ENCODE assay signal across 8 cellular contexts in genomic region chrX:103607385-103608304, GRCh38. TPM values are rescaled to one million over a fixed set of nuclear protein-coding genes. Genes with fewer than 3 reads are reported as not detected.
DNase-seq lines count a peak whose midpoint lies in the region; ATAC-seq and TF ChIP-seq lines count a peak whose summit lies in the region.

Gene TCEAL3, plus strand, starts transcription at chrX:103607963. Its CDS starts 1,102 bp downstream, at chrX:103609065.

- H2AFZ ChIP-seq in KMS-11 (ENCODE audit: low read depth), result peak within 1 kb of the TSS; percentile 22; the same call in 1 of the 2 replicates

- CTCF ChIA-PET in activated B cell treated with CpG ODN at 0.5 μM for 24 hours (lab: Charles Lee), result no interaction called here

- H3K27me3 ChIP-seq in KMS-11 (ENCODE audit: insufficient read depth, low read depth) (no peaks in the 10 kb centered on the region), ectodermal cell (ENCODE audit: control insufficient read depth, insufficient read depth, low read length, poor library complexity, severe bottlenecking) (peaks cover 6% of the 10 kb centered on the region), lower lobe of right lung (ENCODE audit: low read depth) (no peaks in the 10 kb centered on the region)

- ATAC-seq in GM21526 (IDR thresholded peaks at IDR 0.05; ENCODE audit: low FRiP score, unreplicated experiment) (peak; percentile 68), activated B cell treated with CpG ODN at 0.5 μM for 24 hours (ENCODE audit: low read depth) (peak; percentile 83), lower lobe of right lung (peak; percentile 96)

- H3K27me3 Mint-ChIP-seq in activated B cell treated with CpG ODN at 0.5 μM for 24 hours, result no peaks in the 10 kb centered on the region
- peaks cover 4% of the 10 kb centered on the region for H3K27me3 Mint-ChIP-seq in stimulated activated naive CD8-positive, alpha-beta T cell treated with anti-CD3 and anti-CD28 coated beads, Interleukin-15, Interleukin-2, amounts not matched to agents 100 ng/mL and 50 ng/mL, for 24 hours

- H3K9me3 ChIP-seq in ectodermal cell (ENCODE audit: control insufficient read depth, low read length) (no peaks in the 10 kb centered on the region), lower lobe of right lung (no peaks in the 10 kb centered on the region)

- POLR2A ChIA-PET in activated B cell treated with CpG ODN at 0.5 μM for 24 hours (lab: Charles Lee), result interaction anchor here (1.1 kb wide), 1 partner anchor 79 kb away, joined by 8 read pairs; no protein-coding TSS in a partner anchor

- no peak within 1 kb of the TSS; the same call in 1 of the 2 replicates for H3K9ac ChIP-seq in KMS-11

- peak within 1 kb of the TSS; percentile 85 for H3K4me3 Mint-ChIP-seq in activated B cell treated with CpG ODN at 0.5 μM for 24 hours
- peak within 1 kb of the TSS; percentile 76 for H3K4me3 Mint-ChIP-seq in stimulated activated naive CD8-positive, alpha-beta T cell treated with anti-CD3 and anti-CD28 coated beads, Interleukin-15, Interleukin-2, amounts not matched to agents 100 ng/mL and 50 ng/mL, for 24 hours

- DNase-seq in EH (ENCODE audit: low read depth) (peak; percentile 71), activated B cell treated with CpG ODN at 0.5 μM for 24 hours (peak; percentile 51), lower lobe of right lung (peak; percentile 74), GF-D8 (lab: John Stamatoyannopoulos, UW) (no peak)

- H3K36me3 ChIP-seq in KMS-11 (ENCODE audit: insufficient read depth), result no peaks in the 10 kb centered on the region
- no peaks in the 10 kb centered on the region for H3K36me3 ChIP-seq in ectodermal cell (ENCODE audit: control insufficient read depth, insufficient read depth, low read length)
- no peaks in the 10 kb centered on the region for H3K36me3 ChIP-seq in lower lobe of right lung

- intact Hi-C loops in activated B cell treated with CpG ODN at 0.5 μM for 24 hours (cut with micrococcal nuclease) (loop anchor here (1.0 to 5.0 kb wide), 3 partner anchors 21 to 80 kb away; partner anchors contain the start of genes MORF4L2, TCEAL1 and TCEAL4), lower lobe of right lung (cut with DNase I) (no loop called here)

- H4K20me1 ChIP-seq in KMS-11 (ENCODE audit: insufficient read depth), result no peaks in the 10 kb centered on the region

- H3K79me2 ChIP-seq in KMS-11 (ENCODE audit: insufficient read depth, low read depth), result no peaks in the 10 kb centered on the region

- H3K27ac ChIP-seq in KMS-11 (no peak within 1 kb of the TSS), ectodermal cell (ENCODE audit: insufficient read depth, low read depth, low read length, poor library complexity, severe bottlenecking) (no peak within 1 kb of the TSS), lower lobe of right lung (peak within 1 kb of the TSS; percentile 80)

- TF ChIP-seq CTCF in KMS-11 (conservative IDR thresholded peaks at IDR 0.05; ENCODE audit: low read depth, low read length), result no peak
- no peak for TF ChIP-seq CTCF in activated B cell treated with CpG ODN at 0.5 μM for 24 hours (IDR thresholded peaks at IDR 0.05)
- TF ChIP-seq CTCF in lower lobe of right lung (IDR thresholded peaks at IDR 0.05), result no peak

- H3K27ac Mint-ChIP-seq in activated B cell treated with CpG ODN at 0.5 μM for 24 hours, result peak within 1 kb of the TSS; percentile 63
- no peak within 1 kb of the TSS for H3K27ac Mint-ChIP-seq in stimulated activated naive CD8-positive, alpha-beta T cell treated with anti-CD3 and anti-CD28 coated beads, Interleukin-15, Interleukin-2, amounts not matched to agents 100 ng/mL and 50 ng/mL, for 24 hours

- H3K9me3 Mint-ChIP-seq in activated B cell treated with CpG ODN at 0.5 μM for 24 hours, result no peaks in the 10 kb centered on the region
- H3K9me3 Mint-ChIP-seq in stimulated activated naive CD8-positive, alpha-beta T cell treated with anti-CD3 and anti-CD28 coated beads, Interleukin-15, Interleukin-2, amounts not matched to agents 100 ng/mL and 50 ng/mL, for 24 hours, result no peaks in the 10 kb centered on the region

- no peaks in the 10 kb centered on the region for H3K36me3 Mint-ChIP-seq in activated B cell treated with CpG ODN at 0.5 μM for 24 hours (ENCODE audit: low read depth)
- H3K36me3 Mint-ChIP-seq in stimulated activated naive CD8-positive, alpha-beta T cell treated with anti-CD3 and anti-CD28 coated beads, Interleukin-15, Interleukin-2, amounts not matched to agents 100 ng/mL and 50 ng/mL, for 24 hours (ENCODE audit: low read depth), result peaks cover 5% of the 10 kb centered on the region

- H3K4me2 ChIP-seq in KMS-11, result peak within 1 kb of the TSS; percentile 48; the same call in 1 of the 2 replicates

- peaks cover 7% of the 10 kb centered on the region for H3K4me1 Mint-ChIP-seq in activated B cell treated with CpG ODN at 0.5 μM for 24 hours
- H3K4me1 Mint-ChIP-seq in stimulated activated naive CD8-positive, alpha-beta T cell treated with anti-CD3 and anti-CD28 coated beads, Interleukin-15, Interleukin-2, amounts not matched to agents 100 ng/mL and 50 ng/mL, for 24 hours (ENCODE audit: low read depth), result peaks cover 8% of the 10 kb centered on the region

- no peak within 1 kb of the TSS for H3K4me3 ChIP-seq in KMS-11 (IDR thresholded peaks at IDR 0.05; ENCODE audit: insufficient read depth, low read depth, low read length)
- peak within 1 kb of the TSS; percentile 58 for H3K4me3 ChIP-seq in ectodermal cell (ENCODE audit: insufficient read depth, low read depth, low read length)
- H3K4me3 ChIP-seq in lower lobe of right lung, result peak within 1 kb of the TSS; percentile 64

- H3K4me1 ChIP-seq in KMS-11 (ENCODE audit: low read depth, poor library complexity, severe bottlenecking) (peaks cover 3% of the 10 kb centered on the region), ectodermal cell (ENCODE audit: control insufficient read depth, insufficient read depth, low read length) (no peaks in the 10 kb centered on the region), lower lobe of right lung (no peaks in the 10 kb centered on the region)

- WGBS in ectodermal cell, 2 experiments, result 1% methylated on average over 53 to 58 of the region's 59 CpGs

RNA-seq across cellular contexts. Expression of gene TCEAL3, which starts in this region (rescaled TPM):
- total RNA-seq in activated B cell treated with CpG ODN at 0.5 μM for 24 hours (7.7 and 8.5 TPM in 2 replicates), lower lobe of right lung (19.1 TPM)
- polyA plus RNA-seq in ectodermal cell (2013, experiment 1 of 4), result 17.2 TPM
- polyA plus RNA-seq in ectodermal cell (2013, experiment 2 of 4), result 16.4 TPM
- polyA plus RNA-seq in ectodermal cell (2013, experiment 3 of 4), result 10.9 TPM
- polyA plus RNA-seq in ectodermal cell (2013, experiment 4 of 4), result 12.8 TPM
